In the genomic region with DNA sequence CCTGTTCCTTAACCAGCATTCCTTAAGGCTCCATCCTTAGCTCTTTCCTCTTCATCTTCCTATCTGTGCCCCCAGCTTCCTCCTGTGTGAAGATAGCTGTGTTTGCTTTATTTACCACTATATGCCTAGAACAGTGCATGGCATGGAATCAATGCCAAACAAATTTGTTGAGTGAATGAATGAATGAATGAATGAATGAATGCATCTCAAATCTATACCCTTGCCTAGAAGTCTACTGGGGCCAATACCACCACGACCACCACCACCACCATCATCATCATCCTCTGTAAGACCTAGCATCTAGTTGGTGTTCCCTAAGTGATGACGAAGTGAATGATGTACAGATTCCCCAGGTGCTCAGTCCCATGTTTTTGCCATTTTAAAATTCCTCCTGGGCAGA, we compare ENCODE assay signal across 9 cellular contexts. TPM values are rescaled to one million over a fixed set of nuclear protein-coding genes. Genes with fewer than 3 reads are reported as not detected.
"Had no signal": no experiment of that assay in that cellular context is flagged by ENCODE, and none has a peak within 500 bp of the region (broad histone marks: within the 10 kb centered on the region; RNA-seq: fewer than 3 reads in every experiment).

No MANE protein-coding gene starts in this region.

- H3K4me3 ChIP-seq: HAP-1 had no signal

- H3K27ac ChIP-seq: HL-60 had no signal

- ATAC-seq: HCT116, HepG2 had no signal

- DNase-seq: GOT3, KG1 had no signal

- H3K4me1 ChIP-seq: HAP-1 had no signal

- H3K36me3 ChIP-seq: HAP-1 had no signal

- H3K9me3 ChIP-seq: HAP-1 had no signal

- H3K9me3 Mint-ChIP-seq: IgD-negative memory B cell had no signal

- FAIRE-seq: HepG2 had no signal

RNA-seq across cellular contexts. Expression of a gene that starts 0.8 kb away (rescaled TPM):
- total RNA-seq: H4, HepG2, HT1080 had no signal
- polyA plus RNA-seq: HepG2, IgD-negative memory B cell had no signal

RNA-seq across cellular contexts. Expression of a gene that starts 2.0 kb away (rescaled TPM):
- total RNA-seq: H4, HepG2, HT1080 had no signal
- polyA plus RNA-seq: HepG2, IgD-negative memory B cell had no signal
